3 cellular contexts compared by ENCODE assay signal in the genomic region with DNA sequence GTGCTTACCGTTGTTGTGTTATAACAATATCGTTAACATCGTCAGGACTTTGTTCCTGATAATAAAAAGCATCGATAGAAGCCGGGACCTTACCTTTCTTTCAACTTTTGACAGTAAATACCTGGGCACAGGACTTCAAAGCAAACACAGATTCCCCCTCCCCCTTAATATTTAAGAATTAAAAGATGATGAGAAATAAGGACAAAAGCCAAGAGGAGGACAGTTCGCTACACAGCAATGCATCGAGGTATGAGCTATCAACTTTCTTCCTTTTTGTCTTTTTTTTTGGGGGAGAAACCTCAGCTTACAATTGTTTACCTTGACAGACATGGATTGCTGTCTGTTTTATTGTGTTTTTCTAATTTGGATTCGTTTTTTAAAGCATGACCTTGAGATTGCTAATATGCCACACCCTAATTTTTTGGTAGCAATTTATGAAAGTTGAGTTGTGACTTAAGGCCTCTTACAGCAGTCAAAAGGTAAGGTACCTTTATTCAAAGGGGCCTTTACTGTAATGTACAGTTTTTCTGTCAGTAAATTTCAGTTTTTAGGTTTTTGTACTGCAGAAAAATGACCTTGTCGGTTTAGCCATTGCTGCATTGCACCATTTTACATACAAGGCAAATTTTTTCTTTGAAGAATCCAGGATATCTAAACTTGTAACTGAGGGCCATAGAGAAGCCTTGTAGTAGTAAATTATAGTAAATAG.
TF ChIP-seq lines count a peak whose summit lies in the region.

No MANE protein-coding gene starts in this region.

TF ChIP-seq in A549, 52 proteins besides CTCF, POLR2A, EP300 and RAD21:
- TF ChIP-seq CBX2 (IDR thresholded peaks at IDR 0.05; ENCODE audit: borderline replicate concordance, low read depth): no peak
- peak; percentile 67; the same call in 1 of the 2 replicates for TF ChIP-seq POLR2AphosphoS2 (conservative IDR thresholded peaks at IDR 0.05; ENCODE audit: low read length)
- no peak for TF ChIP-seq RNF2 (IDR thresholded peaks at IDR 0.05; ENCODE audit: borderline replicate concordance, low read depth)
- peak; percentile 3; the same call in 1 of the 2 replicates for TF ChIP-seq ESRRA (IDR thresholded peaks at IDR 0.05; ENCODE audit: borderline replicate concordance, low read length)
- 0 out of 2 replicates have a peak, but pooled peaks have one; percentile 18 for TF ChIP-seq FOSB (CRISPR knock-in tag; IDR thresholded peaks at IDR 0.05)
- peak; percentile 51; the same call in 1 of the 2 replicates for TF ChIP-seq TFCP2L1 (CRISPR knock-in tag; IDR thresholded peaks at IDR 0.05)
- TF ChIP-seq, protein P1, sequence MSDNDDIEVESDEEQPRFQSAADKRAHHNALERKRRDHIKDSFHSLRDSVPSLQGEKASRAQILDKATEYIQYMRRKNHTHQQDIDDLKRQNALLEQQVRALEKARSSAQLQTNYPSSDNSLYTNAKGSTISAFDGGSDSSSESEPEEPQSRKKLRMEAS (IDR thresholded peaks at IDR 0.05): 0 out of 2 replicates have a peak, but pooled peaks have one; percentile 21
TF ChIP-seq in A549: peak in this region for 5.

TF ChIP-seq in HEK293, 187 proteins besides CTCF, POLR2A, EP300 and RAD21:
- TF ChIP-seq ZFP3 (tag by site-specific recombination; IDR thresholded peaks at IDR 0.05; ENCODE audit: low read depth) (no peak), ZNF473 (tag by site-specific recombination; IDR thresholded peaks at IDR 0.05) (no peak), ZBTB20 (tag by site-specific recombination; IDR thresholded peaks at IDR 0.05) (no peak), ZNF366 (tag by site-specific recombination; conservative IDR thresholded peaks at IDR 0.05) (peak; percentile 29; the same call in 1 of the 2 replicates), ZNF169 (tag by site-specific recombination; IDR thresholded peaks at IDR 0.05) (no peak), ZNF501 (tag by site-specific recombination; IDR thresholded peaks at IDR 0.05) (no peak), PRDM1 (tag by site-specific recombination; IDR thresholded peaks at IDR 0.05) (peak; percentile 74; the same call in 1 of the 2 replicates), TCF7L2 (IDR thresholded peaks at IDR 0.05; ENCODE audit: borderline replicate concordance, low read depth, low read length) (peak; percentile 72), ZEB2 (tag by site-specific recombination; IDR thresholded peaks at IDR 0.05) (peak; percentile 31; the same call in 1 of the 2 replicates), ZNF202 (tag by site-specific recombination; IDR thresholded peaks at IDR 0.05; ENCODE audit: borderline replicate concordance) (no peak)
- TF ChIP-seq, protein P2, sequence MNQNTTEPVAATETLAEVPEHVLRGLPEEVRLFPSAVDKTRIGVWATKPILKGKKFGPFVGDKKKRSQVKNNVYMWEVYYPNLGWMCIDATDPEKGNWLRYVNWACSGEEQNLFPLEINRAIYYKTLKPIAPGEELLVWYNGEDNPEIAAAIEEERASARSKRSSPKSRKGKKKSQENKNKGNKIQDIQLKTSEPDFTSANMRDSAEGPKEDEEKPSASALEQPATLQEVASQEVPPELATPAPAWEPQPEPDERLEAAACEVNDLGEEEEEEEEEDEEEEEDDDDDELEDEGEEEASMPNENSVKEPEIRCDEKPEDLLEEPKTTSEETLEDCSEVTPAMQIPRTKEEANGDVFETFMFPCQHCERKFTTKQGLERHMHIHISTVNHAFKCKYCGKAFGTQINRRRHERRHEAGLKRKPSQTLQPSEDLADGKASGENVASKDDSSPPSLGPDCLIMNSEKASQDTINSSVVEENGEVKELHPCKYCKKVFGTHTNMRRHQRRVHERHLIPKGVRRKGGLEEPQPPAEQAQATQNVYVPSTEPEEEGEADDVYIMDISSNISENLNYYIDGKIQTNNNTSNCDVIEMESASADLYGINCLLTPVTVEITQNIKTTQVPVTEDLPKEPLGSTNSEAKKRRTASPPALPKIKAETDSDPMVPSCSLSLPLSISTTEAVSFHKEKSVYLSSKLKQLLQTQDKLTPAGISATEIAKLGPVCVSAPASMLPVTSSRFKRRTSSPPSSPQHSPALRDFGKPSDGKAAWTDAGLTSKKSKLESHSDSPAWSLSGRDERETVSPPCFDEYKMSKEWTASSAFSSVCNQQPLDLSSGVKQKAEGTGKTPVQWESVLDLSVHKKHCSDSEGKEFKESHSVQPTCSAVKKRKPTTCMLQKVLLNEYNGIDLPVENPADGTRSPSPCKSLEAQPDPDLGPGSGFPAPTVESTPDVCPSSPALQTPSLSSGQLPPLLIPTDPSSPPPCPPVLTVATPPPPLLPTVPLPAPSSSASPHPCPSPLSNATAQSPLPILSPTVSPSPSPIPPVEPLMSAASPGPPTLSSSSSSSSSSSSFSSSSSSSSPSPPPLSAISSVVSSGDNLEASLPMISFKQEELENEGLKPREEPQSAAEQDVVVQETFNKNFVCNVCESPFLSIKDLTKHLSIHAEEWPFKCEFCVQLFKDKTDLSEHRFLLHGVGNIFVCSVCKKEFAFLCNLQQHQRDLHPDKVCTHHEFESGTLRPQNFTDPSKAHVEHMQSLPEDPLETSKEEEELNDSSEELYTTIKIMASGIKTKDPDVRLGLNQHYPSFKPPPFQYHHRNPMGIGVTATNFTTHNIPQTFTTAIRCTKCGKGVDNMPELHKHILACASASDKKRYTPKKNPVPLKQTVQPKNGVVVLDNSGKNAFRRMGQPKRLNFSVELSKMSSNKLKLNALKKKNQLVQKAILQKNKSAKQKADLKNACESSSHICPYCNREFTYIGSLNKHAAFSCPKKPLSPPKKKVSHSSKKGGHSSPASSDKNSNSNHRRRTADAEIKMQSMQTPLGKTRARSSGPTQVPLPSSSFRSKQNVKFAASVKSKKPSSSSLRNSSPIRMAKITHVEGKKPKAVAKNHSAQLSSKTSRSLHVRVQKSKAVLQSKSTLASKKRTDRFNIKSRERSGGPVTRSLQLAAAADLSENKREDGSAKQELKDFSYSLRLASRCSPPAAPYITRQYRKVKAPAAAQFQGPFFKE (tag by site-specific recombination; IDR thresholded peaks at IDR 0.05; ENCODE audit: borderline replicate concordance): no peak
- TF ChIP-seq, protein P3, sequence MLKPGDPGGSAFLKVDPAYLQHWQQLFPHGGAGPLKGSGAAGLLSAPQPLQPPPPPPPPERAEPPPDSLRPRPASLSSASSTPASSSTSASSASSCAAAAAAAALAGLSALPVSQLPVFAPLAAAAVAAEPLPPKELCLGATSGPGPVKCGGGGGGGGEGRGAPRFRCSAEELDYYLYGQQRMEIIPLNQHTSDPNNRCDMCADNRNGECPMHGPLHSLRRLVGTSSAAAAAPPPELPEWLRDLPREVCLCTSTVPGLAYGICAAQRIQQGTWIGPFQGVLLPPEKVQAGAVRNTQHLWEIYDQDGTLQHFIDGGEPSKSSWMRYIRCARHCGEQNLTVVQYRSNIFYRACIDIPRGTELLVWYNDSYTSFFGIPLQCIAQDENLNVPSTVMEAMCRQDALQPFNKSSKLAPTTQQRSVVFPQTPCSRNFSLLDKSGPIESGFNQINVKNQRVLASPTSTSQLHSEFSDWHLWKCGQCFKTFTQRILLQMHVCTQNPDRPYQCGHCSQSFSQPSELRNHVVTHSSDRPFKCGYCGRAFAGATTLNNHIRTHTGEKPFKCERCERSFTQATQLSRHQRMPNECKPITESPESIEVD (tag by site-specific recombination; IDR thresholded peaks at IDR 0.05): peak; percentile 92

TF ChIP-seq in HepG2, 621 proteins besides CTCF, POLR2A, EP300 and RAD21:
- TF ChIP-seq POLR2AphosphoS2 (IDR thresholded peaks at IDR 0.05; ENCODE audit: low read depth, low read length) (peak; percentile 97), MBD4 (IDR thresholded peaks at IDR 0.05; ENCODE audit: borderline replicate concordance, low read length) (0 out of 2 replicates have a peak, but pooled peaks have one; percentile 68), MAFK (conservative IDR thresholded peaks at IDR 0.05 in 1 of 2, IDR thresholded peaks at IDR 0.05 in 1 of 2; ENCODE audit: low read length in 2 of 2) (0 out of 4 replicates have a peak, but pooled peaks of 1 of the 2 experiments have one; percentile 0), RBM22 (optimal IDR thresholded peaks at IDR 0.05; ENCODE audit: low read length) (peak; percentile 99), ASH2L (IDR thresholded peaks at IDR 0.05; ENCODE audit: insufficient read length, low read depth, low read length) (peak; percentile 40), RBFOX2 (IDR thresholded peaks at IDR 0.05; ENCODE audit: low read depth, low read length) (peak; percentile 71), PRPF4 (IDR thresholded peaks at IDR 0.05; ENCODE audit: low read depth, low read length, poor library complexity, severe bottlenecking) (no peak), SOX6 (IDR thresholded peaks at IDR 0.05) (no peak), SOX6 (CRISPR knock-in tag; IDR thresholded peaks at IDR 0.05) (peak; percentile 17; the same call in 1 of the 2 replicates), POLR2G (IDR thresholded peaks at IDR 0.05; ENCODE audit: low read depth, low read length) (peak; percentile 63), SMC3 (IDR thresholded peaks at IDR 0.05; ENCODE audit: low read length) (no peak), HOXA5 (CRISPR knock-in tag; IDR thresholded peaks at IDR 0.05) (0 out of 2 replicates have a peak, but pooled peaks have one; percentile 23), POLR2AphosphoS5 (IDR thresholded peaks at IDR 0.05; ENCODE audit: low read depth, low read length) (peak; percentile 63), TBL1XR1 (IDR thresholded peaks at IDR 0.05; ENCODE audit: borderline replicate concordance, low read length, partially characterized antibody) (peak; percentile 20), AGO2 (optimal IDR thresholded peaks at IDR 0.05; ENCODE audit: low read depth, low read length) (peak; percentile 7), ZNF558 (CRISPR knock-in tag; IDR thresholded peaks at IDR 0.05; ENCODE audit: borderline replicate concordance) (no peak), SPEN (CRISPR knock-in tag; IDR thresholded peaks at IDR 0.05; ENCODE audit: low read depth) (no peak), NCOR1 (IDR thresholded peaks at IDR 0.05; ENCODE audit: borderline replicate concordance, low read length) (0 out of 2 replicates have a peak, but pooled peaks have one; percentile 13), SRSF4 (IDR thresholded peaks at IDR 0.05; ENCODE audit: low read depth, low read length, poor library complexity, severe bottlenecking) (peak; percentile 73)
- TF ChIP-seq, protein P4, sequence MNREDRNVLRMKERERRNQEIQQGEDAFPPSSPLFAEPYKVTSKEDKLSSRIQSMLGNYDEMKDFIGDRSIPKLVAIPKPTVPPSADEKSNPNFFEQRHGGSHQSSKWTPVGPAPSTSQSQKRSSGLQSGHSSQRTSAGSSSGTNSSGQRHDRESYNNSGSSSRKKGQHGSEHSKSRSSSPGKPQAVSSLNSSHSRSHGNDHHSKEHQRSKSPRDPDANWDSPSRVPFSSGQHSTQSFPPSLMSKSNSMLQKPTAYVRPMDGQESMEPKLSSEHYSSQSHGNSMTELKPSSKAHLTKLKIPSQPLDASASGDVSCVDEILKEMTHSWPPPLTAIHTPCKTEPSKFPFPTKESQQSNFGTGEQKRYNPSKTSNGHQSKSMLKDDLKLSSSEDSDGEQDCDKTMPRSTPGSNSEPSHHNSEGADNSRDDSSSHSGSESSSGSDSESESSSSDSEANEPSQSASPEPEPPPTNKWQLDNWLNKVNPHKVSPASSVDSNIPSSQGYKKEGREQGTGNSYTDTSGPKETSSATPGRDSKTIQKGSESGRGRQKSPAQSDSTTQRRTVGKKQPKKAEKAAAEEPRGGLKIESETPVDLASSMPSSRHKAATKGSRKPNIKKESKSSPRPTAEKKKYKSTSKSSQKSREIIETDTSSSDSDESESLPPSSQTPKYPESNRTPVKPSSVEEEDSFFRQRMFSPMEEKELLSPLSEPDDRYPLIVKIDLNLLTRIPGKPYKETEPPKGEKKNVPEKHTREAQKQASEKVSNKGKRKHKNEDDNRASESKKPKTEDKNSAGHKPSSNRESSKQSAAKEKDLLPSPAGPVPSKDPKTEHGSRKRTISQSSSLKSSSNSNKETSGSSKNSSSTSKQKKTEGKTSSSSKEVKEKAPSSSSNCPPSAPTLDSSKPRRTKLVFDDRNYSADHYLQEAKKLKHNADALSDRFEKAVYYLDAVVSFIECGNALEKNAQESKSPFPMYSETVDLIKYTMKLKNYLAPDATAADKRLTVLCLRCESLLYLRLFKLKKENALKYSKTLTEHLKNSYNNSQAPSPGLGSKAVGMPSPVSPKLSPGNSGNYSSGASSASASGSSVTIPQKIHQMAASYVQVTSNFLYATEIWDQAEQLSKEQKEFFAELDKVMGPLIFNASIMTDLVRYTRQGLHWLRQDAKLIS (CRISPR knock-in tag; IDR thresholded peaks at IDR 0.05): peak; percentile 74; the same call in 1 of the 2 replicates
TF ChIP-seq in HepG2: peak in this region for 15.
